In the genomic region with DNA sequence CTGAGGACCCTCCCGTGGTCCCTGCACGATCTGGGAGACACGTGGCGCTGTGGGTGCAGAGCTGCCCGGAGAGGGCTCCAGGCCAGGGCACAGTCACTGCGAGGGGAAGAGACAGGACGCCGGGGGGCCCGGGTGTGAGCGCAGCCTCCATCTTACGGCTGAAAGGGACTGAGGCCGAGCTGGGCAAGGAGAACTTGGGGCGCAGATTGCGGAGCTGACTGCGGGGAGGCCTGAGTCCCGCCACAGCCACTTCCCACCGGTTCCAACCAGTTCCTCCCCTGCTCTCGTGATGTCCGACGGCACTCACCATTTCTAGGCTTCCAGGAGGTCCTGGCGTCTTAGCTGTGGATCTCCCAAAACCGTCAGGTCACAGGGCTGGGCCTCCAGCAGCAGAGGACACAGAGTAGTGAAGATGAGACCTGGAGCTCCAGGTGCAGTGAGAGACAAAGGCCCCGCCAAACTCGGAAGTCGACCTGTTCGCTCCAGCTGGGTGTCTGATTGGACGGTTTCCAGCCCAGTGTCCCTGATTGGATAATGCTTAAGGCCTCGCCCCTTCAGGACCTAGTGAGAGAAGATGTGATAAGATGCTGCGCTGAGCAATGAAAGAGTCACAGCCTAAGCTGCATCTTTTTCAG, we compare ENCODE assay signal across 2 cellular contexts.
TF ChIP-seq lines count a peak whose summit lies in the region.

No MANE protein-coding gene starts in this region.

TF ChIP-seq in SK-N-SH, 30 proteins besides CTCF, POLR2A, EP300 and RAD21 (continued from another document):
- TF ChIP-seq ELF1 (IDR thresholded peaks at IDR 0.05): no peak
- TF ChIP-seq, protein P1, sequence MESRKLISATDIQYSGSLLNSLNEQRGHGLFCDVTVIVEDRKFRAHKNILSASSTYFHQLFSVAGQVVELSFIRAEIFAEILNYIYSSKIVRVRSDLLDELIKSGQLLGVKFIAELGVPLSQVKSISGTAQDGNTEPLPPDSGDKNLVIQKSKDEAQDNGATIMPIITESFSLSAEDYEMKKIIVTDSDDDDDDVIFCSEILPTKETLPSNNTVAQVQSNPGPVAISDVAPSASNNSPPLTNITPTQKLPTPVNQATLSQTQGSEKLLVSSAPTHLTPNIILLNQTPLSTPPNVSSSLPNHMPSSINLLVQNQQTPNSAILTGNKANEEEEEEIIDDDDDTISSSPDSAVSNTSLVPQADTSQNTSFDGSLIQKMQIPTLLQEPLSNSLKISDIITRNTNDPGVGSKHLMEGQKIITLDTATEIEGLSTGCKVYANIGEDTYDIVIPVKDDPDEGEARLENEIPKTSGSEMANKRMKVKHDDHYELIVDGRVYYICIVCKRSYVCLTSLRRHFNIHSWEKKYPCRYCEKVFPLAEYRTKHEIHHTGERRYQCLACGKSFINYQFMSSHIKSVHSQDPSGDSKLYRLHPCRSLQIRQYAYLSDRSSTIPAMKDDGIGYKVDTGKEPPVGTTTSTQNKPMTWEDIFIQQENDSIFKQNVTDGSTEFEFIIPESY (IDR thresholded peaks at IDR 0.05; ENCODE audit: borderline replicate concordance, low read depth): no peak
- no peak for TF ChIP-seq MXI1 (IDR thresholded peaks at IDR 0.05; ENCODE audit: low read depth, low read length)
- TF ChIP-seq GABPA (IDR thresholded peaks at IDR 0.05; ENCODE audit: low read depth): no peak
- TF ChIP-seq, protein P2, sequence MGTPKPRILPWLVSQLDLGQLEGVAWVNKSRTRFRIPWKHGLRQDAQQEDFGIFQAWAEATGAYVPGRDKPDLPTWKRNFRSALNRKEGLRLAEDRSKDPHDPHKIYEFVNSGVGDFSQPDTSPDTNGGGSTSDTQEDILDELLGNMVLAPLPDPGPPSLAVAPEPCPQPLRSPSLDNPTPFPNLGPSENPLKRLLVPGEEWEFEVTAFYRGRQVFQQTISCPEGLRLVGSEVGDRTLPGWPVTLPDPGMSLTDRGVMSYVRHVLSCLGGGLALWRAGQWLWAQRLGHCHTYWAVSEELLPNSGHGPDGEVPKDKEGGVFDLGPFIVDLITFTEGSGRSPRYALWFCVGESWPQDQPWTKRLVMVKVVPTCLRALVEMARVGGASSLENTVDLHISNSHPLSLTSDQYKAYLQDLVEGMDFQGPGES (IDR thresholded peaks at IDR 0.05; ENCODE audit: low read depth, low read length): no peak
- TF ChIP-seq RCOR1 (IDR thresholded peaks at IDR 0.05; ENCODE audit: low read length): no peak
- TF ChIP-seq TCF12 (IDR thresholded peaks at IDR 0.05): no peak
- TF ChIP-seq POLR2AphosphoS5 (IDR thresholded peaks at IDR 0.05; ENCODE audit: low read depth, low read length): no peak
TF ChIP-seq in SK-N-SH: peak in this region for 0.

TF ChIP-seq in SK-N-SH treated with all-trans-retinoic acid at 6 μM for 48 hours, 23 proteins besides CTCF, POLR2A, EP300 and RAD21 (continued from another document):
- TF ChIP-seq, protein P3, sequence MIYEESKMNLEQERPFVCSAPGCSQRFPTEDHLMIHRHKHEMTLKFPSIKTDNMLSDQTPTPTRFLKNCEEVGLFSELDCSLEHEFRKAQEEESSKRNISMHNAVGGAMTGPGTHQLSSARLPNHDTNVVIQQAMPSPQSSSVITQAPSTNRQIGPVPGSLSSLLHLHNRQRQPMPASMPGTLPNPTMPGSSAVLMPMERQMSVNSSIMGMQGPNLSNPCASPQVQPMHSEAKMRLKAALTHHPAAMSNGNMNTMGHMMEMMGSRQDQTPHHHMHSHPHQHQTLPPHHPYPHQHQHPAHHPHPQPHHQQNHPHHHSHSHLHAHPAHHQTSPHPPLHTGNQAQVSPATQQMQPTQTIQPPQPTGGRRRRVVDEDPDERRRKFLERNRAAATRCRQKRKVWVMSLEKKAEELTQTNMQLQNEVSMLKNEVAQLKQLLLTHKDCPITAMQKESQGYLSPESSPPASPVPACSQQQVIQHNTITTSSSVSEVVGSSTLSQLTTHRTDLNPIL (CRISPR knock-in tag; IDR thresholded peaks at IDR 0.05; ENCODE audit: low read depth): no peak
- TF ChIP-seq, protein P4, sequence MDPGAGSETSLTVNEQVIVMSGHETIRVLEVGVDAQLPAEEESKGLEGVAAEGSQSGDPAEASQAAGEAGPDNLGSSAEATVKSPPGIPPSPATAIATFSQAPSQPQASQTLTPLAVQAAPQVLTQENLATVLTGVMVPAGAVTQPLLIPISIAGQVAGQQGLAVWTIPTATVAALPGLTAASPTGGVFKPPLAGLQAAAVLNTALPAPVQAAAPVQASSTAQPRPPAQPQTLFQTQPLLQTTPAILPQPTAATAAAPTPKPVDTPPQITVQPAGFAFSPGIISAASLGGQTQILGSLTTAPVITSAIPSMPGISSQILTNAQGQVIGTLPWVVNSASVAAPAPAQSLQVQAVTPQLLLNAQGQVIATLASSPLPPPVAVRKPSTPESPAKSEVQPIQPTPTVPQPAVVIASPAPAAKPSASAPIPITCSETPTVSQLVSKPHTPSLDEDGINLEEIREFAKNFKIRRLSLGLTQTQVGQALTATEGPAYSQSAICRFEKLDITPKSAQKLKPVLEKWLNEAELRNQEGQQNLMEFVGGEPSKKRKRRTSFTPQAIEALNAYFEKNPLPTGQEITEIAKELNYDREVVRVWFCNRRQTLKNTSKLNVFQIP (CRISPR knock-in tag; IDR thresholded peaks at IDR 0.05; ENCODE audit: borderline replicate concordance, low read depth): no peak
TF ChIP-seq in SK-N-SH treated with all-trans-retinoic acid at 6 μM for 48 hours: peak in this region for 0.
